Comparison of ENCODE assay signal across 8 cellular contexts in genomic region chr13:48001127-48001881, GRCh38. TPM values are rescaled to one million over a fixed set of nuclear protein-coding genes. Genes with fewer than 3 reads are reported as not detected.
DNase-seq lines count a peak whose midpoint lies in the region; ATAC-seq, FAIRE-seq and TF ChIP-seq lines count a peak whose summit lies in the region.

SUCLA2 (minus strand) TSS chr13:48001273; CDS start chr13:48001269, 4 bp downstream.

- no peak for FAIRE-seq in urothelium cell line (lab: Jason Lieb, UNC)

- DNase-seq in NCI-H1694 treated with DMSO at 0.1 percent for 48 hours (lab: John Stamatoyannopoulos, UW): peak; percentile 69
- DNase-seq in T-helper 2 cell: peak; percentile 69 to 92 (median 85)
- DNase-seq in right atrium auricular region (ENCODE audit: low spot score): peak; percentile 80
- peak; percentile 58 for DNase-seq in pulmonary artery endothelial cell (ENCODE audit: low read depth, low spot score)
- DNase-seq in urothelium cell line (ENCODE audit: low spot score): peak; percentile 95

- peaks cover 0 to 37% of the 10 kb centered on the region in 2 donors for H3K4me1 ChIP-seq in right atrium auricular region

- TF ChIP-seq CTCF in right atrium auricular region (IDR thresholded peaks at IDR 0.05): peak in 1 of 2 donors; percentile 31

- no peaks in the 10 kb centered on the region for H3K27me3 ChIP-seq in right atrium auricular region

- peak within 1 kb of the TSS; percentile 80 for H3K27ac ChIP-seq in angular gyrus (ENCODE audit: low read depth, low read length)
- H3K27ac ChIP-seq in right atrium auricular region: peak within 1 kb of the TSS; percentile 66 to 92

- no peaks in the 10 kb centered on the region for H3K36me3 ChIP-seq in right atrium auricular region

- H3K4me3 ChIP-seq in right atrium auricular region: peak within 1 kb of the TSS; percentile 84 to 100

- no peaks in the 10 kb centered on the region for H3K9me3 ChIP-seq in right atrium auricular region

- peak; percentile 94 for ATAC-seq in GM18499 (IDR thresholded peaks at IDR 0.05; ENCODE audit: insufficient read depth, unreplicated experiment)
- peak; percentile 100 for ATAC-seq in HG02885 (IDR thresholded peaks at IDR 0.05; ENCODE audit: poor library complexity, unreplicated experiment)

RNA-seq across cellular contexts. Expression of gene SUCLA2, which starts in this region (rescaled TPM):
- 10 to 100 TPM; 50.3 to 98.3 TPM for total RNA-seq in right atrium auricular region
- total RNA-seq in pulmonary artery endothelial cell: 31.2 and 52.6 TPM in 2 replicates

Comparison
In these comparisons a context has a peak if more than half of its experiments do, and no peak if none do; other contexts are left out.
1. Peak in every context shown above with its lines: DNase-seq, ATAC-seq, H3K4me3 ChIP-seq and H3K27ac ChIP-seq.